28 cellular contexts compared by ENCODE assay signal in the genomic region with DNA sequence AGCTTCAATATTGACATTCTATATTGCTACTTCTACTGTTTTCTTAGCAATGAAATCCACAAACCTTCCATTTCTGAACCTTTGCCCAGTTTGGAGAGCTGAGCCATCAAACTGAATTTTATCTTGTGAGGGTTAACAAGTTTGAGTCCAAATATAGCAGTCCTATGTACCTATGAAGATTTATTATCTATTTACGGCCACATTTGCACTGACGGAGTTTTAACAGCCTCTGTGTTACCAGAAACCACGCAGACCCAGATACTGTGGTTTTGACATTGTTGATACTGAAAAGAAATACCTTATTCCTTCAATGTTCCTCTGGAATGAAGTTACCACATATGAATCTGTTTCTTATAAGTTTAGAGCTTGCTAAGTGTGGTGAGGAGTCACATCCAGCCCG.
"Had no signal": no experiment of that assay in that cellular context is flagged by ENCODE, and none has a peak within 500 bp of the region (broad histone marks: within the 10 kb centered on the region; RNA-seq: fewer than 3 reads in every experiment).

No MANE protein-coding gene starts in this region.

- H3K4me1 Mint-ChIP-seq: activated CD4-positive, alpha-beta T cell treated with anti-CD3 and anti-CD28 coated beads, Interleukin-2, amount 10 ng/mL, durations not matched to agents 7 days and 5 days; activated naive CD8-positive, alpha-beta T cell treated with anti-CD3 and anti-CD28 coated beads, Interleukin-2, amount 50 U/mL, for 24 hours; IgD-negative memory B cell had no signal

- H3K27me3 Mint-ChIP-seq: activated CD4-positive, alpha-beta T cell treated with anti-CD3 and anti-CD28 coated beads, Interleukin-2, amount 10 ng/mL, durations not matched to agents 7 days and 5 days; activated naive CD8-positive, alpha-beta T cell treated with anti-CD3 and anti-CD28 coated beads, Interleukin-2, amount 50 U/mL, for 24 hours had no signal

- H3K27ac ChIP-seq: ascending aorta, body of pancreas, SK-N-MC, VCaP had no signal

- H3K27ac Mint-ChIP-seq: activated CD4-positive, alpha-beta memory T cell treated with anti-CD3 and anti-CD28 coated beads for 36 hours; activated CD4-positive, alpha-beta T cell treated with anti-CD3 and anti-CD28 coated beads, Interleukin-2, amount 10 ng/mL, durations not matched to agents 7 days and 5 days; activated naive CD4-positive, alpha-beta T cell treated with anti-CD3 and anti-CD28 coated beads, Interleukin-2, amount 50 U/mL, for 72 hours; activated naive CD8-positive, alpha-beta T cell treated with anti-CD3 and anti-CD28 coated beads, Interleukin-2, amount 50 U/mL, for 24 hours; IgD-negative memory B cell had no signal

- ATAC-seq: activated naive CD4-positive, alpha-beta T cell treated with anti-CD3 and anti-CD28 coated beads, Interleukin-2, amount 50 U/mL, for 72 hours; activated naive CD8-positive, alpha-beta T cell treated with anti-CD3 and anti-CD28 coated beads, Interleukin-2, amount 50 U/mL, for 24 hours; activated T-cell treated with anti-CD3 and anti-CD28 coated beads, Interleukin-2, amount 50 U/mL, for 4 hours; body of pancreas; Right ventricle myocardium inferior had no signal

- H3K4me1 ChIP-seq: ascending aorta, body of pancreas had no signal

- H3K27me3 ChIP-seq: ascending aorta, body of pancreas, MG63 had no signal

- H3K4me3 Mint-ChIP-seq: activated CD4-positive, alpha-beta memory T cell treated with anti-CD3 and anti-CD28 coated beads for 36 hours; activated CD4-positive, alpha-beta T cell treated with anti-CD3 and anti-CD28 coated beads, Interleukin-2, amount 10 ng/mL, durations not matched to agents 7 days and 5 days; activated naive CD8-positive, alpha-beta T cell treated with anti-CD3 and anti-CD28 coated beads, Interleukin-2, amount 50 U/mL, for 24 hours; activated T-cell treated with anti-CD3 and anti-CD28 coated beads, Interleukin-2, amount 50 U/mL, for 4 hours; IgD-negative memory B cell had no signal

- H3K9me3 Mint-ChIP-seq: activated CD4-positive, alpha-beta T cell treated with anti-CD3 and anti-CD28 coated beads, Interleukin-2, amount 10 ng/mL, durations not matched to agents 7 days and 5 days; activated naive CD8-positive, alpha-beta T cell treated with anti-CD3 and anti-CD28 coated beads, Interleukin-2, amount 50 U/mL, for 24 hours; activated T-cell treated with anti-CD3 and anti-CD28 coated beads, Interleukin-2, amount 50 U/mL, for 4 hours had no signal

- H3K36me3 Mint-ChIP-seq: activated CD4-positive, alpha-beta memory T cell treated with anti-CD3 and anti-CD28 coated beads for 36 hours; activated naive CD4-positive, alpha-beta T cell treated with anti-CD3 and anti-CD28 coated beads, Interleukin-2, amount 50 U/mL, for 72 hours; IgD-negative memory B cell had no signal

- H3K4me3 ChIP-seq: ascending aorta, body of pancreas, MG63, SK-N-MC had no signal

- DNase-seq: activated CD4-positive, alpha-beta memory T cell treated with anti-CD3 and anti-CD28 coated beads for 36 hours; activated CD4-positive, alpha-beta T cell treated with anti-CD3 and anti-CD28 coated beads, Interleukin-2, amount 10 ng/mL, durations not matched to agents 7 days and 5 days; activated CD4-positive, CD25-positive, alpha-beta regulatory T cell; activated CD8-positive, alpha-beta memory T cell treated with anti-CD3 and anti-CD28 coated beads for 24 hours; activated effector memory CD4-positive, alpha-beta T cell treated with anti-CD3 and anti-CD28 coated beads, Interleukin-2, amount 50 U/mL, for 16 hours; activated naive CD4-positive, alpha-beta T cell treated with Interleukin-2 at 50 U/mL for 16 hours; activated naive CD8-positive, alpha-beta T cell treated with anti-CD3 and anti-CD28 coated beads, Interleukin-2, amount 50 U/mL, for 24 hours; activated T-cell treated with anti-CD3 and anti-CD28 coated beads, Interleukin-2, amount 50 U/mL, for 4 hours; amniotic stem cell; body of pancreas; KG1; MG63; MV-4-11; NCI-H1092 treated with DMSO at 0.1 percent for 48 hours; NCI-H1417 treated with DMSO at 0.1 percent for 48 hours; NCI-H1694; NCI-H2029; NCI-H2107; NCI-H2171 treated with DMSO at 0.1 percent for 48 hours; NCI-H526 treated with DMSO at 0.1 percent for 48 hours; RPMI8226; T-helper 1 cell had no signal

- H3K9me3 ChIP-seq: ascending aorta, body of pancreas, MG63 had no signal

- H3K36me3 ChIP-seq: ascending aorta, MG63 had no signal
